ENCODE assay signal across 35 cellular contexts in genomic region chr10:127275272-127275671, GRCh38.
"Had no signal": no experiment of that assay in that cellular context is flagged by ENCODE, and none has a peak within 500 bp of the region (broad histone marks: within the 10 kb centered on the region; RNA-seq: fewer than 3 reads in every experiment).

No MANE protein-coding gene starts in this region.

- H3K27me3 Mint-ChIP-seq: activated CD4-positive, alpha-beta memory T cell treated with anti-CD3 and anti-CD28 coated beads, Interleukin-2, amount 10 ng/mL, durations not matched to agents 7 days and 5 days; activated CD8-positive, alpha-beta memory T cell treated with anti-CD3 and anti-CD28 coated beads, Interleukin-2, amount 10 ng/mL, durations not matched to agents 7 days and 5 days; central memory CD8-positive, alpha-beta T cell had no signal

- H3K4me1 ChIP-seq: adrenal gland, body of pancreas had no signal

- H3K4me3 ChIP-seq: adrenal gland, body of pancreas, cardiac muscle cell had no signal

- H3K4me1 Mint-ChIP-seq: activated CD4-positive, alpha-beta memory T cell treated with anti-CD3 and anti-CD28 coated beads, Interleukin-2, amount 10 ng/mL, durations not matched to agents 7 days and 5 days; activated CD4-positive, alpha-beta T cell treated with anti-CD3 and anti-CD28 coated beads for 36 hours; activated CD4-positive, alpha-beta T cell treated with anti-CD3 and anti-CD28 coated beads, Interleukin-2, amount 10 ng/mL, durations not matched to agents 7 days and 5 days; activated CD8-positive, alpha-beta memory T cell treated with anti-CD3 and anti-CD28 coated beads, Interleukin-2, amount 10 ng/mL, durations not matched to agents 7 days and 5 days; activated naive CD8-positive, alpha-beta T cell treated with anti-CD3 and anti-CD28 coated beads for 36 hours; central memory CD8-positive, alpha-beta T cell had no signal

- ATAC-seq: activated CD4-positive, alpha-beta T cell treated with anti-CD3 and anti-CD28 coated beads for 36 hours; activated CD4-positive, CD25-positive, alpha-beta regulatory T cell treated with anti-CD3 and anti-CD28 coated beads, Interleukin-2, amount 50 U/mL, for 24 hours; activated CD8-positive, alpha-beta memory T cell treated with anti-CD3 and anti-CD28 coated beads, Interleukin-2, amount 10 ng/mL, durations not matched to agents 7 days and 5 days; activated CD8-positive, alpha-beta T cell treated with anti-CD3 and anti-CD28 coated beads, Interleukin-2, amount 10 ng/mL, durations not matched to agents 7 days and 5 days; activated naive CD4-positive, alpha-beta T cell treated with anti-CD3 and anti-CD28 coated beads, Interleukin-2, amount 50 U/mL, for 72 hours; body of pancreas had no signal

- H3K36me3 Mint-ChIP-seq: activated CD8-positive, alpha-beta memory T cell treated with anti-CD3 and anti-CD28 coated beads, Interleukin-2, amount 10 ng/mL, durations not matched to agents 7 days and 5 days; activated naive CD4-positive, alpha-beta T cell treated with anti-CD3 and anti-CD28 coated beads, Interleukin-2, amount 50 U/mL, for 72 hours; activated naive CD8-positive, alpha-beta T cell treated with anti-CD3 and anti-CD28 coated beads for 36 hours had no signal

- H3K27ac Mint-ChIP-seq: activated CD4-positive, alpha-beta memory T cell treated with anti-CD3 and anti-CD28 coated beads, Interleukin-2, amount 10 ng/mL, durations not matched to agents 7 days and 5 days; activated CD4-positive, alpha-beta T cell treated with anti-CD3 and anti-CD28 coated beads for 36 hours; activated CD4-positive, alpha-beta T cell treated with anti-CD3 and anti-CD28 coated beads, Interleukin-2, amount 10 ng/mL, durations not matched to agents 7 days and 5 days; activated CD8-positive, alpha-beta memory T cell treated with anti-CD3 and anti-CD28 coated beads, Interleukin-2, amount 10 ng/mL, durations not matched to agents 7 days and 5 days; activated CD8-positive, alpha-beta T cell treated with anti-CD3 and anti-CD28 coated beads, Interleukin-2, amount 10 ng/mL, durations not matched to agents 7 days and 5 days; activated naive CD4-positive, alpha-beta T cell treated with anti-CD3 and anti-CD28 coated beads for 36 hours; activated naive CD4-positive, alpha-beta T cell treated with anti-CD3 and anti-CD28 coated beads, Interleukin-2, amount 50 U/mL, for 72 hours; activated naive CD8-positive, alpha-beta T cell treated with anti-CD3 and anti-CD28 coated beads for 36 hours; activated T-cell treated with anti-CD3 and anti-CD28 coated beads, Interleukin-2, amount 50 U/mL, for 24 hours; T-helper 1 cell treated with Interleukin-12 subunit alpha and Interleukin-12 subunit beta and Interleukin-4 antibody, amounts not matched to agents 30 μg/mL and 1 μg/mL, for 36 hours; T-helper 2 cell treated with Interferon-gamma antibody and Interleukin-4, amounts not matched to agents 5 μg/mL and 100 μg/mL, for 36 hours had no signal

- H3K9me3 ChIP-seq: adrenal gland, body of pancreas had no signal

- H3K9me3 Mint-ChIP-seq: activated CD4-positive, alpha-beta T cell treated with anti-CD3 and anti-CD28 coated beads, Interleukin-2, amount 10 ng/mL, durations not matched to agents 7 days and 5 days; activated naive CD4-positive, alpha-beta T cell treated with anti-CD3 and anti-CD28 coated beads, Interleukin-2, amount 50 U/mL, for 72 hours; activated naive CD8-positive, alpha-beta T cell treated with anti-CD3 and anti-CD28 coated beads for 36 hours; central memory CD8-positive, alpha-beta T cell; T-helper 1 cell treated with Interleukin-12 subunit alpha and Interleukin-12 subunit beta and Interleukin-4 antibody, amounts not matched to agents 30 μg/mL and 1 μg/mL, for 36 hours; T-helper 2 cell treated with Interferon-gamma antibody and Interleukin-4, amounts not matched to agents 5 μg/mL and 100 μg/mL, for 36 hours had no signal

- H3K4me3 Mint-ChIP-seq: activated CD4-positive, alpha-beta memory T cell treated with anti-CD3 and anti-CD28 coated beads, Interleukin-2, amount 10 ng/mL, durations not matched to agents 7 days and 5 days; activated CD4-positive, alpha-beta T cell treated with anti-CD3 and anti-CD28 coated beads for 36 hours; activated CD4-positive, alpha-beta T cell treated with anti-CD3 and anti-CD28 coated beads, Interleukin-2, amount 10 ng/mL, durations not matched to agents 7 days and 5 days; activated CD8-positive, alpha-beta memory T cell treated with anti-CD3 and anti-CD28 coated beads, Interleukin-2, amount 10 ng/mL, durations not matched to agents 7 days and 5 days; activated CD8-positive, alpha-beta T cell treated with anti-CD3 and anti-CD28 coated beads, Interleukin-2, amount 10 ng/mL, durations not matched to agents 7 days and 5 days; activated naive CD4-positive, alpha-beta T cell treated with anti-CD3 and anti-CD28 coated beads for 36 hours; activated naive CD8-positive, alpha-beta T cell treated with anti-CD3 and anti-CD28 coated beads for 36 hours; activated T-cell treated with anti-CD3 and anti-CD28 coated beads, Interleukin-2, amount 50 U/mL, for 24 hours; central memory CD8-positive, alpha-beta T cell; T-helper 1 cell treated with Interleukin-12 subunit alpha and Interleukin-12 subunit beta and Interleukin-4 antibody, amounts not matched to agents 30 μg/mL and 1 μg/mL, for 36 hours; T-helper 2 cell treated with Interferon-gamma antibody and Interleukin-4, amounts not matched to agents 5 μg/mL and 100 μg/mL, for 36 hours had no signal

- H3K27ac ChIP-seq: adrenal gland, body of pancreas, cardiac muscle cell, VCaP had no signal

- H3K36me3 ChIP-seq: adrenal gland, cardiac muscle cell had no signal

- DNase-seq: activated CD4-positive, alpha-beta memory T cell treated with anti-CD3 and anti-CD28 coated beads, Interleukin-2, amount 10 ng/mL, durations not matched to agents 7 days and 5 days; activated CD4-positive, alpha-beta T cell treated with anti-CD3 and anti-CD28 coated beads for 1 hour; activated CD4-positive, alpha-beta T cell treated with anti-CD3 and anti-CD28 coated beads for 36 hours; activated CD4-positive, alpha-beta T cell treated with anti-CD3 and anti-CD28 coated beads for 48 hours; activated CD4-positive, alpha-beta T cell treated with anti-CD3 and anti-CD28 coated beads, Interleukin-2, amount 10 ng/mL, durations not matched to agents 7 days and 5 days; activated CD4-positive, alpha-beta T cell treated with anti-CD3 and anti-CD28 coated beads, Interleukin-2, amount 50 U/mL, for 48 hours; activated CD4-positive, CD25-positive, alpha-beta regulatory T cell; activated CD8-positive, alpha-beta memory T cell treated with anti-CD3 and anti-CD28 coated beads for 24 hours; activated CD8-positive, alpha-beta memory T cell treated with anti-CD3 and anti-CD28 coated beads, Interleukin-2, amount 10 ng/mL, durations not matched to agents 7 days and 5 days; activated CD8-positive, alpha-beta memory T cell treated with anti-CD3 and anti-CD28 coated beads, Interleukin-2, amount 50 U/mL, for 48 hours; activated CD8-positive, alpha-beta T cell treated with anti-CD3 and anti-CD28 coated beads, Interleukin-2, amount 10 ng/mL, durations not matched to agents 7 days and 5 days; activated effector memory CD4-positive, alpha-beta T cell treated with anti-CD3 and anti-CD28 coated beads, Interleukin-2, amount 50 U/mL, for 16 hours; activated gamma-delta T cell treated with Interleukin-2 at 50 U/mL for 16 hours; activated naive CD4-positive, alpha-beta T cell; activated naive CD4-positive, alpha-beta T cell treated with anti-CD3 and anti-CD28 coated beads for 36 hours; activated naive CD4-positive, alpha-beta T cell treated with anti-CD3 and anti-CD28 coated beads, Interleukin-2, amount 50 U/mL, for 16 hours; activated naive CD8-positive, alpha-beta T cell treated with anti-CD3 and anti-CD28 coated beads for 36 hours; activated T-cell treated with anti-CD3 and anti-CD28 coated beads, Interleukin-2, amount 50 U/mL, for 24 hours; activated T-cell treated with anti-CD3 and anti-CD28 coated beads, Interleukin-2, amount 50 U/mL, for 48 hours; adrenal gland; amniotic stem cell; aorta; body of pancreas; caudate nucleus; cerebellar nuclear complex; T-helper 1 cell; T-helper 2 cell; T-helper 9 cell had no signal

- H3K27me3 ChIP-seq: adrenal gland, body of pancreas, cardiac muscle cell had no signal
